16 cellular contexts compared by ENCODE assay signal in genomic region chr2:760001-760400, GRCh38.
DNase-seq lines count a peak whose midpoint lies in the region; ATAC-seq and TF ChIP-seq lines count a peak whose summit lies in the region.
"Had no signal": no experiment of that assay in that cellular context is flagged by ENCODE, and none has a peak within 500 bp of the region (broad histone marks: within the 10 kb centered on the region; RNA-seq: fewer than 3 reads in every experiment).

No MANE protein-coding gene starts in this region.

- no peak overlapping the region for H3K9ac ChIP-seq in DND-41 (ENCODE audit: low read depth, low read length)

- ATAC-seq in DND-41 (ENCODE audit: insufficient read depth, low read depth) (no peak), upper lobe of right lung (no peak)
- ATAC-seq: A549, HCT116 had no signal

- no peaks in the 10 kb centered on the region for H4K20me1 ChIP-seq in DND-41 (ENCODE audit: insufficient read depth, low read length)

- H3K36me3 Mint-ChIP-seq in mesothelial cell of epicardium = no peaks in the 10 kb centered on the region
- H3K36me3 Mint-ChIP-seq: CD4-positive, alpha-beta memory T cell had no signal

- no peaks in the 10 kb centered on the region for H3K27me3 Mint-ChIP-seq in mesothelial cell of epicardium (ENCODE audit: low read depth)

- H3K36me3 ChIP-seq in DND-41 (ENCODE audit: insufficient read depth, low read length) = no peaks in the 10 kb centered on the region
- H3K36me3 ChIP-seq in KOPT-K1 (ENCODE audit: insufficient read depth, low read length) = no peaks in the 10 kb centered on the region
- no peaks in the 10 kb centered on the region for H3K36me3 ChIP-seq in upper lobe of right lung
- H3K36me3 ChIP-seq: BE2C had no signal

- H3K4me1 ChIP-seq in DND-41 (ENCODE audit: insufficient read depth, low read length) = peaks cover 80% of the 10 kb centered on the region
- no peaks in the 10 kb centered on the region for H3K4me1 ChIP-seq in upper lobe of right lung
- H3K4me1 ChIP-seq: A549, BE2C had no signal

- H3K9me3 Mint-ChIP-seq in mesothelial cell of epicardium = peaks cover 6% of the 10 kb centered on the region

- TF ChIP-seq CTCF in DND-41 (IDR thresholded peaks at IDR 0.05; ENCODE audit: borderline replicate concordance, extremely low read depth, low read length, poor library complexity, severe bottlenecking) = no peak
- no peak for TF ChIP-seq CTCF in mesothelial cell of epicardium (IDR thresholded peaks at IDR 0.05; ENCODE audit: unreplicated experiment)
- TF ChIP-seq CTCF in upper lobe of right lung (IDR thresholded peaks at IDR 0.05) = no peak

- H3K27ac ChIP-seq in DND-41 (ENCODE audit: low read length) (peak overlapping the region; percentile 57), KOPT-K1 (ENCODE audit: low read depth, low read length, poor library complexity, severe bottlenecking) (peak overlapping the region; percentile 48), upper lobe of right lung (no peak overlapping the region)
- H3K27ac ChIP-seq: A549, C4-2B, HL-60 had no signal

- no peak for DNase-seq in DND-41
- DNase-seq in SW480 (ENCODE audit: low spot score) = peak; percentile 33
- DNase-seq in mesothelial cell of epicardium (ENCODE audit: low spot score in 2 of 2, unreplicated experiment in 2 of 2) = no peak
- no peak for DNase-seq in epidermal melanocyte (ENCODE audit: insufficient read length, low spot score)
- DNase-seq in upper lobe of right lung = no peak
- DNase-seq in NCI-H774 (lab: John Stamatoyannopoulos, UW) = no peak
- DNase-seq in SHP77 treated with DMSO at 0.1 percent for 48 hours (lab: John Stamatoyannopoulos, UW) = no peak
- DNase-seq: BE2C; CD4-positive, alpha-beta memory T cell; DMS153; IMR-90 had no signal

- H3K27ac Mint-ChIP-seq in mesothelial cell of epicardium = peak overlapping the region; percentile 44
- H3K27ac Mint-ChIP-seq: CD4-positive, alpha-beta memory T cell had no signal

- H3K4me3 ChIP-seq in DND-41 (ENCODE audit: low read depth in 1 of 2, low read length in 2 of 2) = no peak overlapping the region
- H3K4me3 ChIP-seq in upper lobe of right lung = no peak overlapping the region
- H3K4me3 ChIP-seq: A549 had no signal

- H3K79me2 ChIP-seq in DND-41 (ENCODE audit: insufficient read depth, low read length) = no peaks in the 10 kb centered on the region

- intact Hi-C loops in upper lobe of right lung (cut with DNase I) = no loop called here

- no peak overlapping the region for H3K4me2 ChIP-seq in DND-41 (ENCODE audit: insufficient read depth, low read length)
- H3K4me2 ChIP-seq: A549 had no signal

- H3K27me3 ChIP-seq in DND-41 (ENCODE audit: insufficient read depth, low read length, poor library complexity) (no peaks in the 10 kb centered on the region), upper lobe of right lung (no peaks in the 10 kb centered on the region)
- H3K27me3 ChIP-seq: BE2C had no signal

- peaks cover 32% of the 10 kb centered on the region for H3K4me1 Mint-ChIP-seq in mesothelial cell of epicardium

- H3K4me3 Mint-ChIP-seq in mesothelial cell of epicardium = no peak overlapping the region
- H3K4me3 Mint-ChIP-seq: CD4-positive, alpha-beta memory T cell had no signal

- no peaks in the 10 kb centered on the region for H3K9me3 ChIP-seq in DND-41 (ENCODE audit: insufficient read depth, low read length, severe bottlenecking)
- H3K9me3 ChIP-seq in KOPT-K1 (ENCODE audit: insufficient read depth, low read length, poor library complexity, severe bottlenecking) = peaks cover 9% of the 10 kb centered on the region
- no peaks in the 10 kb centered on the region for H3K9me3 ChIP-seq in upper lobe of right lung
- H3K9me3 ChIP-seq: BE2C had no signal

- no peak overlapping the region for H2AFZ ChIP-seq in DND-41 (ENCODE audit: low read depth, low read length)
